Comparison of ENCODE assay signal across 1 cellular context in genomic region chr10:6202684-6203330, GRCh38.
A peak's percentile ranks its signal among the peaks of the same experiment; 100 is the strongest.
TF ChIP-seq lines count a peak whose summit lies in the region.

PFKFB3 (plus strand) TSS chr10:6202932; CDS start chr10:6203261, 329 bp downstream.

TF ChIP-seq in HEK293, 187 proteins besides CTCF, POLR2A, EP300 and RAD21 (continued from another document):
- no peak for TF ChIP-seq ZNF677 (tag by site-specific recombination; IDR thresholded peaks at IDR 0.05)
- TF ChIP-seq ZBTB6 (tag by site-specific recombination; IDR thresholded peaks at IDR 0.05), result peak; percentile 50; the same call in 1 of the 2 replicates
- no peak for TF ChIP-seq ZNF223 (tag by site-specific recombination; IDR thresholded peaks at IDR 0.05)
- TF ChIP-seq ZNF792 (tag by site-specific recombination; IDR thresholded peaks at IDR 0.05), result no peak
- TF ChIP-seq IKZF3 (tag by site-specific recombination; IDR thresholded peaks at IDR 0.05), result peak; percentile 72
- peak; percentile 80 for TF ChIP-seq PRDM10 (tag by site-specific recombination; IDR thresholded peaks at IDR 0.05)
- peak; percentile 81 for TF ChIP-seq EGR2 (tag by site-specific recombination; IDR thresholded peaks at IDR 0.05; ENCODE audit: low read depth)
- TF ChIP-seq ZNF175 (tag by site-specific recombination; IDR thresholded peaks at IDR 0.05), result no peak
- peak; percentile 90 for TF ChIP-seq KLF17 (tag by site-specific recombination; IDR thresholded peaks at IDR 0.05)
- peak; percentile 41; the same call in 1 of the 2 replicates for TF ChIP-seq YY1 (tag by site-specific recombination; IDR thresholded peaks at IDR 0.05)
- TF ChIP-seq ZFHX2 (tag by site-specific recombination; conservative IDR thresholded peaks at IDR 0.05), result peak; percentile 89
- no peak for TF ChIP-seq ZBTB49 (tag by site-specific recombination; IDR thresholded peaks at IDR 0.05; ENCODE audit: low read depth)
- no peak; the same call in 1 of the 2 replicates for TF ChIP-seq ZNF768 (tag by site-specific recombination; IDR thresholded peaks at IDR 0.05)
- peak; percentile 50; the same call in 1 of the 2 replicates for TF ChIP-seq WT1 (tag by site-specific recombination; IDR thresholded peaks at IDR 0.05)
- no peak for TF ChIP-seq ZNF155 (tag by site-specific recombination; IDR thresholded peaks at IDR 0.05)
- TF ChIP-seq ZNF670 (tag by site-specific recombination; IDR thresholded peaks at IDR 0.05; ENCODE audit: low read depth), result no peak
- TF ChIP-seq GLI4 (tag by site-specific recombination; IDR thresholded peaks at IDR 0.05), result no peak
- TF ChIP-seq ZSCAN4 (tag by site-specific recombination; IDR thresholded peaks at IDR 0.05), result peak; percentile 41; the same call in 1 of the 2 replicates
- TF ChIP-seq OSR2 (tag by site-specific recombination; IDR thresholded peaks at IDR 0.05), result no peak
- TF ChIP-seq ZNF184 (tag by site-specific recombination; IDR thresholded peaks at IDR 0.05), result peak; percentile 51; the same call in 1 of the 2 replicates
- no peak for TF ChIP-seq ZNF416 (tag by site-specific recombination; IDR thresholded peaks at IDR 0.05)
- peak; percentile 82 for TF ChIP-seq ZFP37 (tag by site-specific recombination; IDR thresholded peaks at IDR 0.05)
- peak; percentile 65 for TF ChIP-seq ZBTB7A (tag by site-specific recombination; IDR thresholded peaks at IDR 0.05; ENCODE audit: low read depth)
- TF ChIP-seq ZSCAN16 (tag by site-specific recombination; IDR thresholded peaks at IDR 0.05), result 0 out of 2 replicates have a peak, but pooled peaks have one; percentile 63
- TF ChIP-seq ZNF239 (tag by site-specific recombination; IDR thresholded peaks at IDR 0.05), result no peak
- no peak for TF ChIP-seq TCF7L2 (IDR thresholded peaks at IDR 0.05; ENCODE audit: borderline replicate concordance, low read depth, low read length)
- no peak for TF ChIP-seq ZNF350 (tag by site-specific recombination; IDR thresholded peaks at IDR 0.05)
- TF ChIP-seq ZNF639 (tag by site-specific recombination; IDR thresholded peaks at IDR 0.05), result no peak; the same call in 1 of the 2 replicates
- TF ChIP-seq SETDB1 (IDR thresholded peaks at IDR 0.05; ENCODE audit: insufficient read length, low read length), result no peak
- no peak for TF ChIP-seq MZF1 (tag by site-specific recombination; IDR thresholded peaks at IDR 0.05; ENCODE audit: borderline replicate concordance)
- TF ChIP-seq ZNF701 (tag by site-specific recombination; IDR thresholded peaks at IDR 0.05), result no peak
- TF ChIP-seq SCRT2 (tag by site-specific recombination; IDR thresholded peaks at IDR 0.05), result no peak
- TF ChIP-seq ZNF157 (tag by site-specific recombination; IDR thresholded peaks at IDR 0.05), result no peak
- TF ChIP-seq ZNF148 (tag by site-specific recombination; IDR thresholded peaks at IDR 0.05; ENCODE audit: borderline replicate concordance), result no peak
- peak; percentile 47; the same call in 1 of the 2 replicates for TF ChIP-seq BCL11A (tag by site-specific recombination; IDR thresholded peaks at IDR 0.05; ENCODE audit: low read depth)
TF ChIP-seq in HEK293: peak in this region for 74.
